In the genomic region with DNA sequence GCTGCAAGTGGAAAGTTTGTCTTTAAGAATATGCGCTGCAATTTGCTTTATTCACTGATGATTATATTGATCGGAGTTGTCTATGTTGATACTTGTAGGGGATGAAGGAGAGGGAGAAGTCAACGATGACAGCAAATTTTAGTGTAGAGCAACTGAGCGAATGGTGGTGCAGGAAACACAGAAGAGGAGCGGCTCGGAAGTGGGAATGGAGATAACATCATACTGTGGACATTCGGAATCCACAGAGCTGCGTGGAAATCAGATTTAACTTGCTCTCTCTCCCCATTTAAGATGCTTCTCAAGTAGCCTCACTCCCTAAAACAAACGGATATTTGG, we compare ENCODE assay signal across 8 cellular contexts. TPM values are rescaled to one million over a fixed set of nuclear protein-coding genes. Genes with fewer than 3 reads are reported as not detected.
A peak's percentile ranks its signal among the peaks of the same experiment; 100 is the strongest.
DNase-seq lines count a peak whose midpoint lies in the region; ATAC-seq and TF ChIP-seq lines count a peak whose summit lies in the region.

No MANE protein-coding gene starts in this region.

- intact Hi-C loops in activated CD4-positive, alpha-beta T cell treated with anti-CD3 and anti-CD28 coated beads for 36 hours (cut with DNase I, micrococcal nuclease): loop anchor here (1.0 to 2.0 kb wide), 9 partner anchors 24 to 790 kb away; a partner anchor contains a TSS
- intact Hi-C loops in left lung (cut with DNase I): no loop called here

- DNase-seq in activated CD4-positive, alpha-beta T cell treated with anti-CD3 and anti-CD28 coated beads for 36 hours: no peak
- DNase-seq in activated CD4-positive, alpha-beta T cell treated with anti-CD3 and anti-CD28 coated beads, Interleukin-2, amount 50 U/mL, for 48 hours: no peak
- DNase-seq in activated naive CD8-positive, alpha-beta T cell treated with anti-CD3 and anti-CD28 coated beads for 36 hours: no peak
- no peak for DNase-seq in left lung
- no peak for DNase-seq in NCI-H748 (lab: John Stamatoyannopoulos, UW; ENCODE audit: unreplicated experiment)
- DNase-seq in ureter (ENCODE audit: low spot score): no peak

- CTCF ChIA-PET in activated CD4-positive, alpha-beta T cell treated with anti-CD3 and anti-CD28 coated beads for 36 hours (lab: Charles Lee): interaction anchor here (0.6 to 2.1 kb wide), 12 partner anchors 13 to 415 kb away, joined by 3 to 9 read pairs (median 4); no protein-coding TSS in a partner anchor

- H3K27me3 Mint-ChIP-seq in activated CD4-positive, alpha-beta T cell treated with anti-CD3 and anti-CD28 coated beads for 36 hours: no peaks in the 10 kb centered on the region
- H3K27me3 Mint-ChIP-seq in activated naive CD8-positive, alpha-beta T cell treated with anti-CD3 and anti-CD28 coated beads for 36 hours: no peaks in the 10 kb centered on the region

- H3K4me1 Mint-ChIP-seq in activated CD4-positive, alpha-beta T cell treated with anti-CD3 and anti-CD28 coated beads for 36 hours: peaks cover 40% of the 10 kb centered on the region
- peaks cover 38% of the 10 kb centered on the region for H3K4me1 Mint-ChIP-seq in activated naive CD8-positive, alpha-beta T cell treated with anti-CD3 and anti-CD28 coated beads for 36 hours

- POLR2A ChIA-PET in activated CD4-positive, alpha-beta T cell treated with anti-CD3 and anti-CD28 coated beads for 36 hours (lab: Charles Lee): interaction anchor here (0.5 to 3.0 kb wide), 3 partner anchors 25 to 52 kb away, joined by 4 to 19 read pairs (median 10); a partner anchor contains a TSS

- H3K27ac ChIP-seq in left lung (peak overlapping the region; percentile 66 to 84), temporal lobe (ENCODE audit: low read depth, low read length) (peak overlapping the region; percentile 82)

- peaks cover 0 to 17% of the 10 kb centered on the region in 2 donors for H3K36me3 ChIP-seq in left lung

- peak overlapping the region; percentile 95 for H3K27ac Mint-ChIP-seq in activated CD4-positive, alpha-beta T cell treated with anti-CD3 and anti-CD28 coated beads for 36 hours
- H3K27ac Mint-ChIP-seq in activated naive CD8-positive, alpha-beta T cell treated with anti-CD3 and anti-CD28 coated beads for 36 hours: peak overlapping the region; percentile 94

- H3K9me3 Mint-ChIP-seq in activated CD4-positive, alpha-beta T cell treated with anti-CD3 and anti-CD28 coated beads for 36 hours (ENCODE audit: low read depth): no peaks in the 10 kb centered on the region
- H3K9me3 Mint-ChIP-seq in activated naive CD8-positive, alpha-beta T cell treated with anti-CD3 and anti-CD28 coated beads for 36 hours: no peaks in the 10 kb centered on the region

- no peaks in the 10 kb centered on the region for H3K9me3 ChIP-seq in left lung

- H3K4me3 ChIP-seq in left lung: peak overlapping the region; percentile 59 to 69

- no peak for ATAC-seq in activated CD4-positive, alpha-beta T cell treated with anti-CD3 and anti-CD28 coated beads for 36 hours
- no peak for ATAC-seq in left lung
- no peak for ATAC-seq in GM19467 (IDR thresholded peaks at IDR 0.05; ENCODE audit: unreplicated experiment)

- H3K4me3 Mint-ChIP-seq in activated CD4-positive, alpha-beta T cell treated with anti-CD3 and anti-CD28 coated beads for 36 hours: peak overlapping the region; percentile 95
- peak overlapping the region; percentile 87 for H3K4me3 Mint-ChIP-seq in activated naive CD8-positive, alpha-beta T cell treated with anti-CD3 and anti-CD28 coated beads for 36 hours

- no peak for TF ChIP-seq CTCF in left lung (IDR thresholded peaks at IDR 0.05)

- peaks cover 19% of the 10 kb centered on the region for H3K36me3 Mint-ChIP-seq in activated CD4-positive, alpha-beta T cell treated with anti-CD3 and anti-CD28 coated beads for 36 hours (ENCODE audit: low read depth)
- H3K36me3 Mint-ChIP-seq in activated naive CD8-positive, alpha-beta T cell treated with anti-CD3 and anti-CD28 coated beads for 36 hours: peaks cover 18% of the 10 kb centered on the region

- H3K4me1 ChIP-seq in left lung: peaks cover 8 to 30% of the 10 kb centered on the region in 2 donors

- H3K27me3 ChIP-seq in left lung: no peaks in the 10 kb centered on the region

RNA-seq across cellular contexts. Expression of a gene that starts 0.7 kb away (rescaled TPM):
- 10 to 100 TPM; 77.2 to 99.3 TPM for total RNA-seq in activated CD4-positive, alpha-beta T cell treated with anti-CD3 and anti-CD28 coated beads for 36 hours
- 100 to 1,000 TPM; 112 to 113 TPM for total RNA-seq in activated naive CD8-positive, alpha-beta T cell treated with anti-CD3 and anti-CD28 coated beads for 36 hours
- total RNA-seq in left lung: 10 to 100 TPM; 71.1 to 74.8 TPM
- total RNA-seq in temporal lobe: 41.6 TPM
- 83.3 TPM for total RNA-seq in ureter

RNA-seq across cellular contexts. Expression of a gene that starts 24.0 kb away (rescaled TPM):
- 10 to 100 TPM; 67.6 to 81.7 TPM for total RNA-seq in activated CD4-positive, alpha-beta T cell treated with anti-CD3 and anti-CD28 coated beads for 36 hours
- 10 to 100 TPM; 67.0 to 70.7 TPM for total RNA-seq in activated naive CD8-positive, alpha-beta T cell treated with anti-CD3 and anti-CD28 coated beads for 36 hours
- 10 to 100 TPM; 81.8 to 99.5 TPM for total RNA-seq in left lung
- total RNA-seq in temporal lobe: 22.1 TPM
- 85.5 TPM for total RNA-seq in ureter

RNA-seq across cellular contexts. Expression of a gene that starts 52.1 kb away (rescaled TPM):
- total RNA-seq in activated CD4-positive, alpha-beta T cell treated with anti-CD3 and anti-CD28 coated beads for 36 hours: 10 to 100 TPM; 35.6 to 39.4 TPM
- total RNA-seq in activated naive CD8-positive, alpha-beta T cell treated with anti-CD3 and anti-CD28 coated beads for 36 hours: 10 to 100 TPM; 58.5 to 60.2 TPM
- total RNA-seq in left lung (10 to 100 TPM in 1 of 2 donors, 1 to 10 TPM in 1; 9.6 to 16.4 TPM), temporal lobe (17.0 TPM), ureter (14.5 TPM)

RNA-seq across cellular contexts. Expression of a gene that starts 52.5 kb away (rescaled TPM):
- 1 to 10 TPM; 1.2 to 2.4 TPM for total RNA-seq in activated CD4-positive, alpha-beta T cell treated with anti-CD3 and anti-CD28 coated beads for 36 hours
- total RNA-seq in activated naive CD8-positive, alpha-beta T cell treated with anti-CD3 and anti-CD28 coated beads for 36 hours: 1 to 10 TPM; 5.7 to 6.3 TPM
- 1 to 10 TPM in 1 of 2 donors, under 1 TPM in 1; 0.58 to 1.0 TPM for total RNA-seq in left lung
- 0.98 TPM for total RNA-seq in temporal lobe
- total RNA-seq in ureter: 1.8 TPM

Comparison
In these comparisons a context has a peak if more than half of its experiments do, and no peak if none do; other contexts are left out.
1. intact Hi-C loops: an anchor here in activated CD4-positive, alpha-beta T cell treated with anti-CD3 and anti-CD28 coated beads for 36 hours (1.0 to 2.0 kb wide); none called in left lung.